ENCODE assay signal across 1 cellular context in the genomic region with DNA sequence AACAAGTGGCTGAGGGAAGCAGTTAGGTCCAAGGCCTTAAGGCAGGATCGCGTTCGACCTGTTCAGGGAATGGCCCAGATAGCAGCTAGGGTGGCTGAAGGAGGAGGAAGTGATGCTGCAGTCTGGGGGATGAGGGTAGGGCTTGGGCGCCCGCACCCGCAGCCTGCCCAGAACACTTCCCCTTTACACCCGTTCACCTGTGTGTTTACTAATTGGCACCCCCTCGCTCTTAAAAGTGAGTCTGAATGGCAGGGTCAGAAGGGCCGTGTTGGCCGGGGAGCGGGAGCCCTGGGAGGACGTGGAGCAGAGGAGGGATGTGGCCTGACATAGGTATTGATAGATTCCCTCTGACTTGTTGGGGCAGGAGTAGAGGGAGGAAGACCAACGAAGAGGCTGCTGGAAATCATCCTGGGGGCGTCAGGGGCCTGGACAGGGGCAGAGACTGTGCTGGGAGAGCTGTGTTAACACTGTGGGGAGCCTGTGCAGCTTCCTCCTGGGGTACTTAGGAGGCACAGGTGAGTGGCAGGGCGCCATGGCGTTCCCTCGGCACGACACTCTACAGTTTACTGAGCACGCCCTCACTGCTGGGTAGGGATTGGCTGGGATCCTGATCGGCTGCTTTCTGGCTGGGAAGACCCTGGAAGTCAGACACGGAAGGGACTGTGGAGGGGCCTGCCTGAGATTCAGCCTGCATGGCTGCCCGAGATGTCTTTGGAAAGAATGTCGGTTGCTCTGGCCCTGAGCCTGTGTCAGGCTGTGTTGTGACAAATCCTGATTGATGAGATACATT.
TF ChIP-seq lines count a peak whose summit lies in the region.

No MANE protein-coding gene starts in this region.

TF ChIP-seq in HCT116, 20 proteins besides CTCF, POLR2A, EP300 and RAD21 (continued from another document):
- TF ChIP-seq REST (IDR thresholded peaks at IDR 0.05; ENCODE audit: low read depth) (no peak), ELF1 (IDR thresholded peaks at IDR 0.05; ENCODE audit: borderline replicate concordance, low read depth) (no peak)
